ENCODE assay signal across 9 cellular contexts in genomic region chr7:137592232-137592896, GRCh38.
DNase-seq lines count a peak whose midpoint lies in the region; ATAC-seq and TF ChIP-seq lines count a peak whose summit lies in the region.
"Had no signal": no experiment of that assay in that cellular context is flagged by ENCODE, and none has a peak within 500 bp of the region (broad histone marks: within the 10 kb centered on the region; RNA-seq: fewer than 3 reads in every experiment).

No MANE protein-coding gene starts in this region.

- H3K4me1 ChIP-seq in MM.1S (ENCODE audit: low read length): 0 out of 2 replicates have a peak, but pooled peaks cover 6% of the 10 kb centered on the region
- peaks cover 24% of the 10 kb centered on the region for H3K4me1 ChIP-seq in SJSA1 (replicated peaks)
- H3K4me1 ChIP-seq in esophagus squamous epithelium: peaks cover 0 to 13% (median 9%) of the 10 kb centered on the region in 3 donors

- no peak overlapping the region for H3K27ac ChIP-seq in MM.1S (ENCODE audit: low read length)
- H3K27ac ChIP-seq in SJSA1: peak overlapping the region; percentile 85
- H3K27ac ChIP-seq in esophagus squamous epithelium: no peak overlapping the region

- no peaks in the 10 kb centered on the region for H3K27me3 ChIP-seq in MM.1S (replicated peaks; ENCODE audit: insufficient read depth, low read length)
- no peaks in the 10 kb centered on the region for H3K27me3 ChIP-seq in SJSA1 (replicated peaks)
- H3K27me3 ChIP-seq in esophagus squamous epithelium: no peaks in the 10 kb centered on the region

- H3K9me3 ChIP-seq in MM.1S (replicated peaks; ENCODE audit: insufficient read depth, low read length) (no peaks in the 10 kb centered on the region), SJSA1 (replicated peaks) (no peaks in the 10 kb centered on the region), esophagus squamous epithelium (no peaks in the 10 kb centered on the region)

- no peak overlapping the region for H3K4me2 ChIP-seq in MM.1S (ENCODE audit: low read depth, low read length)

- H2AFZ ChIP-seq in MM.1S (ENCODE audit: low read length): no peak overlapping the region

- H3K4me1 Mint-ChIP-seq in nephron progenitor cell: no peaks in the 10 kb centered on the region

- no peaks in the 10 kb centered on the region for H3K79me2 ChIP-seq in MM.1S (ENCODE audit: low read length)

- H3K9ac ChIP-seq in MM.1S (ENCODE audit: low read length): no peak overlapping the region

- no peak overlapping the region for H3K27ac Mint-ChIP-seq in nephron progenitor cell
- H3K27ac Mint-ChIP-seq: activated naive CD8-positive, alpha-beta T cell had no signal

- ATAC-seq in GM21619 (IDR thresholded peaks at IDR 0.05; ENCODE audit: unreplicated experiment): peak; percentile 78

- no peaks in the 10 kb centered on the region for H3K36me3 ChIP-seq in MM.1S (replicated peaks; ENCODE audit: insufficient read depth, low read length)
- no peaks in the 10 kb centered on the region; the same call in 1 of the 2 replicates for H3K36me3 ChIP-seq in SJSA1
- no peaks in the 10 kb centered on the region for H3K36me3 ChIP-seq in esophagus squamous epithelium

- H3K4me3 Mint-ChIP-seq in nephron progenitor cell: no peak overlapping the region
- H3K4me3 Mint-ChIP-seq: activated naive CD8-positive, alpha-beta T cell had no signal

- no peaks in the 10 kb centered on the region for H3F3A ChIP-seq in MM.1S (ENCODE audit: insufficient read depth, low read length)

- no peaks in the 10 kb centered on the region for H3K9me2 ChIP-seq in MM.1S (replicated peaks; ENCODE audit: insufficient read depth, low read length)

- no peaks in the 10 kb centered on the region for H4K20me1 ChIP-seq in MM.1S (ENCODE audit: insufficient read depth, low read length)

- intact Hi-C loops in esophagus squamous epithelium (cut with DNase I): no loop called here

- H3K9me3 Mint-ChIP-seq in nephron progenitor cell: no peaks in the 10 kb centered on the region

- H3K27me3 Mint-ChIP-seq in nephron progenitor cell (ENCODE audit: low read depth, poor library complexity): peaks cover 3% of the 10 kb centered on the region

- TF ChIP-seq CTCF in MM.1S (IDR thresholded peaks at IDR 0.05; ENCODE audit: low read length): peak; percentile 95
- TF ChIP-seq CTCF in esophagus squamous epithelium (IDR thresholded peaks at IDR 0.05): peak in 5 of 6 experiments; percentile 23 to 74 (median 45)
- peak; percentile 80 for TF ChIP-seq CTCF in nephron progenitor cell (IDR thresholded peaks at IDR 0.05)

- H3K4me3 ChIP-seq in MM.1S (ENCODE audit: low read length): no peak overlapping the region
- H3K4me3 ChIP-seq in SJSA1: no peak overlapping the region
- H3K4me3 ChIP-seq in esophagus squamous epithelium: no peak overlapping the region

- TF ChIP-seq POLR2A in esophagus squamous epithelium (IDR thresholded peaks at IDR 0.05): no peak

- no peaks in the 10 kb centered on the region for H3K36me3 Mint-ChIP-seq in nephron progenitor cell (ENCODE audit: low read depth)
- H3K36me3 Mint-ChIP-seq: activated naive CD8-positive, alpha-beta T cell had no signal

- DNase-seq in GM03348 (ENCODE audit: low spot score) (peak; percentile 86), MM.1S (peak; percentile 64), SJSA1 (ENCODE audit: low read depth in 1 of 2, low spot score in 2 of 2) (peak; percentile 71 to 73), esophagus squamous epithelium (lab: John Stamatoyannopoulos, UW) (no peak), nephron progenitor cell (peak; percentile 68), NOMO-1 treated with dmso at 0.1 percent for 144 hours (lab: John Stamatoyannopoulos, UW; ENCODE audit: unreplicated experiment) (no peak), GDM1 (lab: John Stamatoyannopoulos, UW) (no peak)

- WGBS in esophagus squamous epithelium, 2 donors: 31 to 36% methylated on average over 6 of the region's 6 CpGs

Comparison
In these comparisons a context has a peak if more than half of its experiments do, and no peak if none do; other contexts are left out.
1. DNase-seq: peak in GM03348 (single experiment), MM.1S (single experiment), SJSA1 (2 of 2) and nephron progenitor cell (single experiment); none in esophagus squamous epithelium (single experiment), NOMO-1 treated with dmso at 0.1 percent for 144 hours (single experiment) and GDM1 (single experiment).
2. CTCF ChIP-seq: peak in every context shown above with its lines; median percentile 95 in MM.1S; 80 in nephron progenitor cell; 45 in esophagus squamous epithelium.